ENCODE assay signal across 8 cellular contexts in the genomic region with DNA sequence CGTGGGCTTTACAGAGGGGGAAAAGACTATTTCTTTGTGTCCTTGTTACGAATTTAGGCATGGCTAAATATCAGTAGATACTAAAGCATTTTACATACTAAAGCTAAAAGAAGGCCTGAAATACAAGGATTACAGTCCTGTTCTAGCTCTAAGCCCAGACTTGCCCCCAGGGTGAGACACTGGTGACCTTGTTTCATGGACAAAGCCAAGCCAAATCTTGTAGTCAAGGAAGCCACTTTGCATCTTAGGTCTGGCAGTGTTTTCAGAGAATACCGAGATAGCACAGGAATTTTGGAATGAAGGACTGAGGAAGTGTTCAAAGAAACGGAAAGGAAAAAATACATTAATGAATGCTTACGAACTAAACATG. TPM values are rescaled to one million over a fixed set of nuclear protein-coding genes. Genes with fewer than 3 reads are reported as not detected.
DNase-seq lines count a peak whose midpoint lies in the region; ATAC-seq and TF ChIP-seq lines count a peak whose summit lies in the region.

No MANE protein-coding gene starts in this region.

- ATAC-seq in HG02763 (IDR thresholded peaks at IDR 0.05; ENCODE audit: unreplicated experiment) (no peak), left lobe of liver (no peak), HG03378 (IDR thresholded peaks at IDR 0.05; ENCODE audit: unreplicated experiment) (no peak)

- DNase-seq in GM12865 (ENCODE audit: low read depth) (no peak), SK-N-MC (ENCODE audit: low read depth, low spot score) (no peak), fibroblast of the aortic adventitia (ENCODE audit: low read depth) (peak; percentile 70), retinal pigment epithelial cell (ENCODE audit: low read depth) (no peak), posterior vena cava (ENCODE audit: low spot score) (no peak), left lobe of liver (ENCODE audit: low spot score) (no peak)

- H3K36me3 ChIP-seq in SK-N-MC (ENCODE audit: insufficient read depth, low read length): peaks cover 17% of the 10 kb centered on the region

- no peaks in the 10 kb centered on the region for H3K9me3 ChIP-seq in SK-N-MC (ENCODE audit: low read depth, low read length)

- no peak for TF ChIP-seq CTCF in GM12865 (IDR thresholded peaks at IDR 0.05; ENCODE audit: insufficient read depth, low read depth, low read length, missing control alignments)
- no peak for TF ChIP-seq CTCF in fibroblast of the aortic adventitia (IDR thresholded peaks at IDR 0.05; ENCODE audit: insufficient read depth, low read length)
- no peak for TF ChIP-seq CTCF in retinal pigment epithelial cell (conservative IDR thresholded peaks at IDR 0.05; ENCODE audit: low read depth, low read length)

- peak overlapping the region; percentile 63 for H3K4me3 ChIP-seq in GM12865 (ENCODE audit: low read depth, low read length)
- peak overlapping the region; percentile 98 for H3K4me3 ChIP-seq in SK-N-MC
- H3K4me3 ChIP-seq in fibroblast of the aortic adventitia (ENCODE audit: low read depth, low read length): peak overlapping the region; percentile 96
- peak overlapping the region; percentile 99 for H3K4me3 ChIP-seq in retinal pigment epithelial cell (ENCODE audit: low read length)

- H3K9ac ChIP-seq in SK-N-MC (ENCODE audit: insufficient read length): peak overlapping the region; percentile 85

- intact Hi-C loops in posterior vena cava (cut with DNase I): loop anchor here in 1 of 2 donors (10.0 kb wide), 1 partner anchor 51 kb away; a partner anchor contains a TSS

- H3K27ac ChIP-seq in SK-N-MC: peak overlapping the region; percentile 88

RNA-seq across cellular contexts. Expression of a gene that starts 0.7 kb away (rescaled TPM):
- total RNA-seq in fibroblast of the aortic adventitia (ENCODE audit: low replicate concordance) (177 and 407 TPM in 2 replicates), posterior vena cava (10 to 100 TPM; 76.7 to 87.3 TPM), left lobe of liver (52.2 TPM)

RNA-seq across cellular contexts. Expression of a gene that starts 43.6 kb away (rescaled TPM):
- 1.3 and 7.5 TPM in 2 replicates for total RNA-seq in fibroblast of the aortic adventitia (ENCODE audit: low replicate concordance)
- 1 to 10 TPM in 1 of 2 donors, under 1 TPM in 1; 0.71 to 1.3 TPM for total RNA-seq in posterior vena cava
- total RNA-seq in left lobe of liver: 0.13 TPM

RNA-seq across cellular contexts. Expression of a gene that starts 50.4 kb away (rescaled TPM):
- total RNA-seq in fibroblast of the aortic adventitia (ENCODE audit: low replicate concordance) (75.5 and 124 TPM in 2 replicates), posterior vena cava (10 to 100 TPM; 68.8 to 77.3 TPM), left lobe of liver (47.1 TPM)
